15 cellular contexts compared by ENCODE assay signal in the genomic region with DNA sequence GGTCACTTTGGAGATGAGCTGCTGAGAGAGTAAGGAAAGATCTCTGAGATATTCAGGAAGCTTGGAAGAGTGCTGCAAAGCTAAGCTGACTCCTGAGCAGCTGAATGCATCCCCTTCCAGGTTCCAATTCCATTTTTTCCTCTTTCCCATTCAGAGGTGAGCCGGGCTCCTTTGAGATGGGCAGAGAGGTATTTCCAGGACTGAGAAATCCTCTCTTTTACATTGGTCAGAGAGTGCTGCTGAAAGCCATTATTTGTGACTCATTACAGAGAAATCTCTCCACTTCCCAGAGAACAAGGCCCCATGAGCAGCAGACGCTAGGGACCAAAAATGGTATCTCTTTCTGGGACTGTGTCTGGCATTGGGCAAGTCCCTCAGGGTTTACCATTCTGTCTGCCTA. TPM values are rescaled to one million over a fixed set of nuclear protein-coding genes. Genes with fewer than 3 reads are reported as not detected.
DNase-seq lines count a peak whose midpoint lies in the region; ATAC-seq, FAIRE-seq and TF ChIP-seq lines count a peak whose summit lies in the region.
"Had no signal": no experiment of that assay in that cellular context is flagged by ENCODE, and none has a peak within 500 bp of the region (broad histone marks: within the 10 kb centered on the region; RNA-seq: fewer than 3 reads in every experiment).

No MANE protein-coding gene starts in this region.

- no peak for TF ChIP-seq POLR2A in gastroesophageal sphincter (IDR thresholded peaks at IDR 0.05)

- H4K8ac ChIP-seq in mesendoderm (ENCODE audit: low read depth, low read length), result no peak overlapping the region

- H2BK120ac ChIP-seq in mesendoderm (ENCODE audit: low read depth, low read length), result no peak overlapping the region

- intact Hi-C loops in mammary epithelial cell (cut with micrococcal nuclease), result loop anchor here (10.0 kb wide), 1 partner anchor 274 kb away; a partner anchor contains a TSS
- intact Hi-C loops in pancreas (cut with DNase I), result no loop called here
- intact Hi-C loops in kidney (cut with DNase I), result no loop called here

- H3K4me1 ChIP-seq in HUES48 (ENCODE audit: control insufficient read depth, insufficient read depth, low read length), result peaks cover 33% of the 10 kb centered on the region
- H3K4me1 ChIP-seq in mammary epithelial cell (ENCODE audit: insufficient read depth, low read length), result peaks cover 23% of the 10 kb centered on the region
- H3K4me1 ChIP-seq in mesendoderm (ENCODE audit: control insufficient read depth, low read depth, low read length), result no peaks in the 10 kb centered on the region
- H3K4me1 ChIP-seq in pancreas, result peaks cover 0 to 4% (median 0%) of the 10 kb centered on the region in 3 donors
- H3K4me1 ChIP-seq in kidney (ENCODE audit: control insufficient read depth in 1 of 2, insufficient read depth in 1 of 2, low read depth in 1 of 2, low read length in 2 of 2), result peaks cover 4 to 5% of the 10 kb centered on the region in 2 donors
- H3K4me1 ChIP-seq in gastroesophageal sphincter, result peaks cover 0 to 28% (median 13%) of the 10 kb centered on the region in 3 donors
- H3K4me1 ChIP-seq: parathyroid adenoma had no signal

- H3K18ac ChIP-seq in mesendoderm (ENCODE audit: low read length), result no peak overlapping the region

- H3K4me2 ChIP-seq in mammary epithelial cell (ENCODE audit: insufficient read depth, low read depth, low read length), result no peak overlapping the region
- no peak overlapping the region for H3K4me2 ChIP-seq in mesendoderm (ENCODE audit: low read length)

- H3K79me2 ChIP-seq in mammary epithelial cell (ENCODE audit: insufficient read depth, low read length) (no peaks in the 10 kb centered on the region), mesendoderm (ENCODE audit: control insufficient read depth, insufficient read depth, low read length) (no peaks in the 10 kb centered on the region)
- H3K79me2 ChIP-seq: parathyroid adenoma had no signal

- H4K5ac ChIP-seq in mesendoderm (ENCODE audit: low read length), result no peak overlapping the region

- no peak overlapping the region for H2BK15ac ChIP-seq in mesendoderm (replicated peaks; ENCODE audit: low read depth)

- H3K79me1 ChIP-seq in mesendoderm (ENCODE audit: low read length), result no peaks in the 10 kb centered on the region

- no peaks in the 10 kb centered on the region for H3K36me3 ChIP-seq in HUES48 (ENCODE audit: control insufficient read depth, insufficient read depth, low read length)
- H3K36me3 ChIP-seq in mammary epithelial cell (ENCODE audit: insufficient read depth, low read length), result no peaks in the 10 kb centered on the region
- H3K36me3 ChIP-seq in mesendoderm (ENCODE audit: control insufficient read depth, insufficient read depth, low read length), result no peaks in the 10 kb centered on the region
- no peaks in the 10 kb centered on the region for H3K36me3 ChIP-seq in pancreas
- no peaks in the 10 kb centered on the region for H3K36me3 ChIP-seq in kidney (ENCODE audit: control insufficient read depth in 1 of 2, insufficient read depth in 2 of 2, low read length in 2 of 2)
- no peaks in the 10 kb centered on the region for H3K36me3 ChIP-seq in gastroesophageal sphincter

- H3K23ac ChIP-seq in mesendoderm (ENCODE audit: low read length), result no peak overlapping the region

- peak; percentile 34 for DNase-seq in EH (ENCODE audit: low read depth)
- peak; percentile 36 for DNase-seq in mammary epithelial cell
- peak; percentile 95 for DNase-seq in mesendoderm
- no peak for DNase-seq in putamen (ENCODE audit: low spot score)
- DNase-seq in pancreas, result no peak
- no peak for DNase-seq in kidney
- DNase-seq: CD4-positive, CD25-positive, alpha-beta regulatory T cell; head of caudate nucleus; SIG-M5; stimulated activated CD4-positive, alpha-beta T cell treated with anti-CD3 and anti-CD28 coated beads, Interleukin-2, amount 100 ng/mL, for 24 hours; stimulated activated naive CD8-positive, alpha-beta T cell treated with anti-CD3 and anti-CD28 coated beads, Interleukin-15, Interleukin-2, amounts not matched to agents 100 U/mL and 50 U/mL, for 24 hours had no signal

- ATAC-seq in pancreas (no peak), gastroesophageal sphincter (no peak)
- ATAC-seq: stimulated activated naive CD8-positive, alpha-beta T cell treated with anti-CD3 and anti-CD28 coated beads, Interleukin-15, Interleukin-2, amounts not matched to agents 100 U/mL and 50 U/mL, for 24 hours had no signal

- H3K4me3 ChIP-seq in HUES48 (ENCODE audit: low read depth, low read length) (0 out of 2 replicates have a peak overlapping the region, but pooled peaks have one; percentile 10), mammary epithelial cell (replicated peaks in 1 of 3; ENCODE audit: insufficient read depth in 1 of 3, low read depth in 2 of 3, low read length in 3 of 3) (no peak overlapping the region), mesendoderm (ENCODE audit: low read length) (no peak overlapping the region), pancreas (no peak overlapping the region), kidney (ENCODE audit: low read length in 2 of 2) (no peak overlapping the region), gastroesophageal sphincter (no peak overlapping the region)

- no peaks in the 10 kb centered on the region for H3K9me3 ChIP-seq in HUES48 (ENCODE audit: control insufficient read depth, insufficient read depth, low read length)
- H3K9me3 ChIP-seq in mammary epithelial cell (replicated peaks; ENCODE audit: insufficient read depth, low read length), result no peaks in the 10 kb centered on the region
- no peaks in the 10 kb centered on the region for H3K9me3 ChIP-seq in pancreas
- no peaks in the 10 kb centered on the region for H3K9me3 ChIP-seq in kidney (ENCODE audit: control insufficient read depth in 1 of 2, low read length in 2 of 2)
- H3K9me3 ChIP-seq in gastroesophageal sphincter, result no peaks in the 10 kb centered on the region

- H2AFZ ChIP-seq in mammary epithelial cell (ENCODE audit: low read depth, low read length), result no peak overlapping the region
- H2AFZ ChIP-seq: parathyroid adenoma had no signal

- H3K27ac ChIP-seq in HUES48 (ENCODE audit: low read depth, low read length) (peak overlapping the region; percentile 31), mammary epithelial cell (ENCODE audit: insufficient read depth, low read depth, low read length) (no peak overlapping the region), mesendoderm (ENCODE audit: low read depth, low read length) (no peak overlapping the region), pancreas (no peak overlapping the region), kidney (ENCODE audit: low read depth in 2 of 2, low read length in 2 of 2) (no peak overlapping the region), gastroesophageal sphincter (no peak overlapping the region)
- H3K27ac ChIP-seq: parathyroid adenoma had no signal

- WGBS in mammary epithelial cell (ENCODE audit: low coverage, missing lambda C conversion rate), result 22% methylated on average over 2 of the region's 2 CpGs
- WGBS in mesendoderm (ENCODE audit: extremely low coverage, insufficient coverage, low lambda C conversion rate), result no CpG with 5 or more reads among the region's 2 CpGs
- WGBS in pancreas, 2 donors, result 68 to 70% methylated on average over 2 of the region's 2 CpGs
- 47% methylated on average over 2 of the region's 2 CpGs for WGBS in gastroesophageal sphincter (ENCODE audit: low coverage in 1 of 2), 2 donors

- no peak for FAIRE-seq in pancreas (lab: Jason Lieb, UNC)
- no peak for FAIRE-seq in kidney (lab: Jason Lieb, UNC)
- FAIRE-seq: TTC549 had no signal

- CTCF ChIA-PET in mammary epithelial cell (lab: Charles Lee; ENCODE audit: low non-redundant PET), result no interaction called here

- no TSS peak for BruUV-seq in mammary epithelial cell (replicated peaks; lab: Mats Ljungman, UMichigan)

- H3K4ac ChIP-seq in mesendoderm (ENCODE audit: low read depth, low read length), result no peak overlapping the region

- TF ChIP-seq EP300 in gastroesophageal sphincter (IDR thresholded peaks at IDR 0.05), result no peak

- no peak overlapping the region for H3K56ac ChIP-seq in mesendoderm (ENCODE audit: low read length)

- TF ChIP-seq CTCF in mammary epithelial cell (conservative IDR thresholded peaks at IDR 0.05 in 1 of 2, IDR thresholded peaks at IDR 0.05 in 1 of 2; ENCODE audit: extremely low read depth in 1 of 2, insufficient read depth in 1 of 2, low read depth in 1 of 2, low read length in 2 of 2), result no peak
- TF ChIP-seq CTCF in pancreas (IDR thresholded peaks at IDR 0.05), result no peak
- TF ChIP-seq CTCF in kidney (IDR thresholded peaks at IDR 0.05; ENCODE audit: borderline replicate concordance, extremely low read depth, insufficient read depth), result no peak
- no peak for TF ChIP-seq CTCF in gastroesophageal sphincter (IDR thresholded peaks at IDR 0.05)

- in situ Hi-C loops in mammary epithelial cell (cut with MboI; ENCODE audit: low sequenced_read_pairs in 2 of 2), result no loop called here

- H2BK5ac ChIP-seq in mesendoderm (ENCODE audit: low read length), result no peak overlapping the region

- no peak overlapping the region for H3K9ac ChIP-seq in HUES48 (ENCODE audit: low read depth, low read length)
- H3K9ac ChIP-seq in mammary epithelial cell (ENCODE audit: insufficient read depth, low read length), result no peak overlapping the region
- H3K9ac ChIP-seq in mesendoderm (ENCODE audit: low read length), result no peak overlapping the region
- no peak overlapping the region for H3K9ac ChIP-seq in kidney (ENCODE audit: low read length in 2 of 2)
- H3K9ac ChIP-seq: parathyroid adenoma had no signal

- H3K27me3 ChIP-seq in HUES48 (ENCODE audit: control insufficient read depth, insufficient read depth, low read length) (peaks cover 23% of the 10 kb centered on the region), mammary epithelial cell (ENCODE audit: insufficient read depth, low read length) (peaks cover 19% of the 10 kb centered on the region), mesendoderm (ENCODE audit: insufficient read depth, low read length, poor library complexity) (peaks cover 10% of the 10 kb centered on the region), pancreas (peaks cover 0 to 18% (median 5%) of the 10 kb centered on the region in 4 donors), gastroesophageal sphincter (peaks cover 90% of the 10 kb centered on the region)

- no peak overlapping the region for H2AK5ac ChIP-seq in mesendoderm (ENCODE audit: low read length)

- no peaks in the 10 kb centered on the region for H4K20me1 ChIP-seq in mammary epithelial cell (ENCODE audit: insufficient read depth, low read length)

- dilution Hi-C loops in mammary epithelial cell (cut with HindIII; ENCODE audit: low sequenced_read_pairs), result no loop called here

RNA-seq across cellular contexts. Expression of a gene that starts 3.7 kb away (rescaled TPM):
- total RNA-seq in mammary epithelial cell (10 to 100 TPM; 12.7 to 16.8 TPM), pancreas (1 to 10 TPM; 1.6 to 8.1 (median 2.6) TPM), kidney (19.3 TPM), gastroesophageal sphincter (10 to 100 TPM; 13.5 to 57.6 (median 21.9) TPM)
- polyA plus RNA-seq in mammary epithelial cell (4.0 TPM), pancreas (1 to 10 TPM in 1 of 2 donors, under 1 TPM in 1; 0.80 to 1.5 TPM), kidney (ENCODE audit: insufficient read depth, low read depth, low replicate concordance) (1.4 TPM)
- polyA minus RNA-seq in mammary epithelial cell, result 13.3 TPM
- 1.3 TPM for polyA plus RNA-seq in mesendoderm (2013, experiment 1 of 2)
- 1.4 TPM for polyA plus RNA-seq in mesendoderm (2013, experiment 2 of 2)

Comparison
In these comparisons a context has a peak if more than half of its experiments do, and no peak if none do; other contexts are left out.
1. DNase-seq: peak in EH (single experiment), mammary epithelial cell (single experiment) and mesendoderm (single experiment); none in putamen (single experiment), pancreas (0 of 6) and kidney (single experiment).